Comparison of ENCODE assay signal across 1 cellular context in genomic region chr15:67117356-67117755, GRCh38.
TF ChIP-seq lines count a peak whose summit lies in the region.

No MANE protein-coding gene starts in this region.

TF ChIP-seq in endothelial cell of umbilical vein, 7 proteins besides CTCF, POLR2A, EP300 and RAD21:
- TF ChIP-seq GATA2 (IDR thresholded peaks at IDR 0.05; ENCODE audit: insufficient read depth, insufficient read length, low read depth, low read length) = no peak
- no peak for TF ChIP-seq EZH2 (IDR thresholded peaks at IDR 0.05; ENCODE audit: borderline replicate concordance, low read depth, low read length, severe bottlenecking)
- no peak for TF ChIP-seq MYC (IDR thresholded peaks at IDR 0.05; ENCODE audit: low read depth, low read length)
- TF ChIP-seq MAX (IDR thresholded peaks at IDR 0.05; ENCODE audit: insufficient read depth, insufficient read length) = no peak
- TF ChIP-seq FOS (IDR thresholded peaks at IDR 0.05; ENCODE audit: borderline replicate concordance, insufficient read depth, low read length) = no peak
- no peak for TF ChIP-seq POLR2AphosphoS5 (IDR thresholded peaks at IDR 0.05; ENCODE audit: insufficient read depth, low read depth, low read length)
- TF ChIP-seq JUN (IDR thresholded peaks at IDR 0.05; ENCODE audit: borderline replicate concordance, insufficient read depth, insufficient read length, low read depth) = no peak
